ENCODE assay signal across 25 cellular contexts in genomic region chr1:225608014-225608796, GRCh38. TPM values are rescaled to one million over a fixed set of nuclear protein-coding genes. Genes with fewer than 3 reads are reported as not detected.
DNase-seq lines count a peak whose midpoint lies in the region; ATAC-seq and TF ChIP-seq lines count a peak whose summit lies in the region.
"Had no signal": no experiment of that assay in that cellular context is flagged by ENCODE, and none has a peak within 500 bp of the region (broad histone marks: within the 10 kb centered on the region; RNA-seq: fewer than 3 reads in every experiment).

No MANE protein-coding gene starts in this region.

- DNase-seq in MCF 10A (ENCODE audit: unreplicated experiment) (no peak), breast epithelium (ENCODE audit: low spot score in 2 of 2) (no peak), endothelial cell (ENCODE audit: low spot score) (no peak), nephron progenitor cell (no peak), testis (no peak), foreskin melanocyte (no peak), NCI-H1092 (lab: John Stamatoyannopoulos, UW) (no peak)
- DNase-seq: 8988T; activated CD4-positive, alpha-beta T cell treated with anti-CD3 and anti-CD28 coated beads for 4 hours; activated CD8-positive, alpha-beta memory T cell treated with anti-CD3 and anti-CD28 coated beads for 24 hours; activated naive CD4-positive, alpha-beta T cell treated with anti-CD3 and anti-CD28 coated beads for 36 hours; activated T-cell treated with anti-CD3 and anti-CD28 coated beads, Interleukin-2, amount 50 U/mL, for 48 hours; CD4-positive, alpha-beta T cell; glutamatergic neuron; left colon; natural killer cell; NCI-H2107; NCI-H510A; stimulated activated naive CD8-positive, alpha-beta T cell treated with anti-CD3 and anti-CD28 coated beads, Interleukin-15, amount 100 ng/mL, for 72 hours; T-cell; upper lobe of right lung had no signal

- 74 to 78% methylated on average over 12 to 14 of the region's 14 CpGs for WGBS in testis, 2 donors

- H3K27ac ChIP-seq in breast epithelium, result no peak overlapping the region
- H3K27ac ChIP-seq in testis, result peak overlapping the region; percentile 34 to 42
- H3K27ac ChIP-seq: upper lobe of right lung had no signal

- CTCF ChIA-PET in MCF 10A (lab: Yijun Ruan, JAX), result interaction anchor here (0.6 to 2.5 kb wide), 9 partner anchors 12 to 169 kb away, joined by 3 to 10 read pairs (median 3); partner anchors contain the start of gene SRP9

- H3K9me3 ChIP-seq in breast epithelium (no peaks in the 10 kb centered on the region), testis (no peaks in the 10 kb centered on the region)
- H3K9me3 ChIP-seq: MG63, upper lobe of right lung had no signal

- ATAC-seq in GM19452 (IDR thresholded peaks at IDR 0.05; ENCODE audit: unreplicated experiment), result no peak
- ATAC-seq: left colon; natural killer cell; Panc1; stimulated activated naive CD8-positive, alpha-beta T cell treated with anti-CD3 and anti-CD28 coated beads, Interleukin-15, amount 100 ng/mL, for 72 hours; T-cell; upper lobe of right lung had no signal

- H3K27ac Mint-ChIP-seq in MCF 10A (ENCODE audit: low read depth, unreplicated experiment), result peak overlapping the region; percentile 44
- peak overlapping the region; percentile 48 for H3K27ac Mint-ChIP-seq in endothelial cell (ENCODE audit: unreplicated experiment)
- peak overlapping the region; percentile 98 for H3K27ac Mint-ChIP-seq in nephron progenitor cell
- H3K27ac Mint-ChIP-seq: activated naive CD4-positive, alpha-beta T cell treated with anti-CD3 and anti-CD28 coated beads for 36 hours; CD4-positive, alpha-beta T cell; dendritic cell treated with granulocyte-macrophage colony-stimulating factor and Interleukin-4, amounts not matched to agents 40 ng/mL and 50 ng/mL, for 4 days; natural killer cell; T-cell had no signal

- intact Hi-C loops in MCF 10A (cut with micrococcal nuclease), result no loop called here
- intact Hi-C loops in breast epithelium (cut with DNase I; ENCODE audit: low total_unique reads), result no loop called here
- intact Hi-C loops in testis (cut with DNase I; ENCODE audit: low total_unique reads), result no loop called here

- no TSS peak for BruUV-seq in MCF 10A (replicated peaks; lab: Mats Ljungman, UMichigan)

- H3K4me1 ChIP-seq in breast epithelium (no peaks in the 10 kb centered on the region), testis (peaks cover 29% of the 10 kb centered on the region)

- H3K4me3 Mint-ChIP-seq in MCF 10A (ENCODE audit: unreplicated experiment) (no peak overlapping the region), endothelial cell (ENCODE audit: unreplicated experiment) (no peak overlapping the region), nephron progenitor cell (peak overlapping the region; percentile 30)
- H3K4me3 Mint-ChIP-seq: activated naive CD4-positive, alpha-beta T cell treated with anti-CD3 and anti-CD28 coated beads for 36 hours; CD4-positive, alpha-beta T cell; dendritic cell treated with granulocyte-macrophage colony-stimulating factor and Interleukin-4, amounts not matched to agents 40 ng/mL and 50 ng/mL, for 4 days; natural killer cell; stimulated activated naive CD8-positive, alpha-beta T cell treated with anti-CD3 and anti-CD28 coated beads, Interleukin-15, amount 100 ng/mL, for 72 hours; T-cell had no signal

- no peak for TF ChIP-seq POLR2A in breast epithelium (IDR thresholded peaks at IDR 0.05)
- no peak for TF ChIP-seq POLR2A in testis (IDR thresholded peaks at IDR 0.05)

- no peaks in the 10 kb centered on the region for H3K27me3 ChIP-seq in breast epithelium
- no peaks in the 10 kb centered on the region for H3K27me3 ChIP-seq in testis
- H3K27me3 ChIP-seq: MG63, upper lobe of right lung had no signal

- H3K36me3 Mint-ChIP-seq in MCF 10A (ENCODE audit: insufficient read depth, unreplicated experiment), result peaks cover 12% of the 10 kb centered on the region
- H3K36me3 Mint-ChIP-seq in endothelial cell (ENCODE audit: low read depth, unreplicated experiment), result no peaks in the 10 kb centered on the region
- H3K36me3 Mint-ChIP-seq in nephron progenitor cell (ENCODE audit: low read depth), result peaks cover 57% of the 10 kb centered on the region
- H3K36me3 Mint-ChIP-seq: natural killer cell, T-cell had no signal

- H3K4me1 Mint-ChIP-seq in MCF 10A (ENCODE audit: insufficient read depth, unreplicated experiment), result peaks cover 62% of the 10 kb centered on the region
- peaks cover 8% of the 10 kb centered on the region for H3K4me1 Mint-ChIP-seq in endothelial cell (ENCODE audit: unreplicated experiment)
- H3K4me1 Mint-ChIP-seq in nephron progenitor cell, result peaks cover 36% of the 10 kb centered on the region
- H3K4me1 Mint-ChIP-seq: natural killer cell; stimulated activated naive CD8-positive, alpha-beta T cell treated with anti-CD3 and anti-CD28 coated beads, Interleukin-15, amount 100 ng/mL, for 72 hours; T-cell had no signal

- H3K27me3 Mint-ChIP-seq in MCF 10A (ENCODE audit: insufficient read depth, unreplicated experiment), result no peaks in the 10 kb centered on the region
- H3K27me3 Mint-ChIP-seq in endothelial cell (ENCODE audit: unreplicated experiment), result no peaks in the 10 kb centered on the region
- H3K27me3 Mint-ChIP-seq in nephron progenitor cell (ENCODE audit: low read depth, poor library complexity), result peaks cover 4% of the 10 kb centered on the region
- H3K27me3 Mint-ChIP-seq: CD4-positive, alpha-beta T cell; dendritic cell treated with granulocyte-macrophage colony-stimulating factor and Interleukin-4, amounts not matched to agents 40 ng/mL and 50 ng/mL, for 4 days; stimulated activated naive CD8-positive, alpha-beta T cell treated with anti-CD3 and anti-CD28 coated beads, Interleukin-15, amount 100 ng/mL, for 72 hours; T-cell had no signal

- H3K4me3 ChIP-seq in breast epithelium (no peak overlapping the region), testis (no peak overlapping the region)
- H3K4me3 ChIP-seq: MG63, upper lobe of right lung had no signal

- TF ChIP-seq CTCF in MCF 10A (IDR thresholded peaks at IDR 0.05; ENCODE audit: unreplicated experiment) (no peak), breast epithelium (IDR thresholded peaks at IDR 0.05) (no peak), endothelial cell (IDR thresholded peaks at IDR 0.05; ENCODE audit: unreplicated experiment) (no peak), nephron progenitor cell (IDR thresholded peaks at IDR 0.05) (no peak), testis (IDR thresholded peaks at IDR 0.05) (no peak)

- H3K36me3 ChIP-seq in breast epithelium, result no peaks in the 10 kb centered on the region
- H3K36me3 ChIP-seq in testis (ENCODE audit: low read depth, missing control alignments), result no peaks in the 10 kb centered on the region
- H3K36me3 ChIP-seq: upper lobe of right lung had no signal

- POLR2A ChIA-PET in MCF 10A (lab: Yijun Ruan, JAX), result interaction anchor here (0.7 to 9.7 kb wide), 10 partner anchors 8 to 184 kb away, joined by 3 to 131 read pairs (median 6); partner anchors contain the start of gene ENAH

- H3K9me3 Mint-ChIP-seq in MCF 10A (ENCODE audit: unreplicated experiment) (no peaks in the 10 kb centered on the region), endothelial cell (ENCODE audit: unreplicated experiment) (no peaks in the 10 kb centered on the region), nephron progenitor cell (peaks cover 10% of the 10 kb centered on the region)
- H3K9me3 Mint-ChIP-seq: activated naive CD4-positive, alpha-beta T cell treated with anti-CD3 and anti-CD28 coated beads for 36 hours; CD4-positive, alpha-beta T cell; dendritic cell treated with granulocyte-macrophage colony-stimulating factor and Interleukin-4, amounts not matched to agents 40 ng/mL and 50 ng/mL, for 4 days; natural killer cell; stimulated activated naive CD8-positive, alpha-beta T cell treated with anti-CD3 and anti-CD28 coated beads, Interleukin-15, amount 100 ng/mL, for 72 hours; T-cell had no signal

RNA-seq across cellular contexts. Expression of gene ENAH, which starts 44.7 kb away (rescaled TPM):
- total RNA-seq in MCF 10A (2022) (346 and 420 TPM in 2 replicates), breast epithelium (10 to 100 TPM; 36.2 to 62.9 (median 48.2) TPM), endothelial cell (ENCODE audit: unreplicated experiment) (82.9 TPM), testis (100 to 1,000 TPM; 122 to 132 TPM)
- 84.3 TPM for polyA plus RNA-seq in testis (ENCODE audit: insufficient read depth, low read depth, low replicate concordance)
- total RNA-seq: CD4-positive, alpha-beta T cell; natural killer cell had no signal

Comparison
In these comparisons a context has a peak if more than half of its experiments do, and no peak if none do; other contexts are left out.
1. H3K27ac Mint-ChIP-seq: peak in every context shown above with its lines; median percentile 98 in nephron progenitor cell; 48 in endothelial cell; 44 in MCF 10A.
2. H3K27ac ChIP-seq: peak in testis (2 of 2); none in breast epithelium (0 of 2).